19 cellular contexts compared by ENCODE assay signal in genomic region chr15:81327526-81327925, GRCh38. TPM values are rescaled to one million over a fixed set of nuclear protein-coding genes. Genes with fewer than 3 reads are reported as not detected.
DNase-seq lines count a peak whose midpoint lies in the region; ATAC-seq, FAIRE-seq and TF ChIP-seq lines count a peak whose summit lies in the region.
"Had no signal": no experiment of that assay in that cellular context is flagged by ENCODE, and none has a peak within 500 bp of the region (broad histone marks: within the 10 kb centered on the region; RNA-seq: fewer than 3 reads in every experiment).

No MANE protein-coding gene starts in this region.

- peaks cover 3% of the 10 kb centered on the region for H3K79me2 ChIP-seq in GM12878 (ENCODE audit: control insufficient read depth, insufficient read depth, low read length)
- H3K79me2 ChIP-seq: hepatocyte had no signal

- H3K27me3 ChIP-seq in GM12878 (replicated peaks in 1 of 2; ENCODE audit: control insufficient read depth in 2 of 2, insufficient read depth in 2 of 2, low read length in 1 of 2) (no peaks in the 10 kb centered on the region), neuronal stem cell (ENCODE audit: control insufficient read depth in 3 of 3, insufficient read depth in 3 of 3, low read depth in 1 of 3, low read length in 3 of 3) (peaks cover 0 to 20% (median 0%) of the 10 kb centered on the region in 3 experiments)
- H3K27me3 ChIP-seq: adrenal gland, hepatocyte had no signal

- no peak overlapping the region for H2BK5ac ChIP-seq in neuronal stem cell (ENCODE audit: low read length)

- TF ChIP-seq CTCF in AG09309 (IDR thresholded peaks at IDR 0.05; ENCODE audit: control insufficient read depth, insufficient read depth, low read depth, low read length, missing control alignments) (no peak), GM12878 (IDR thresholded peaks at IDR 0.05 in 2 of 3, conservative IDR thresholded peaks at IDR 0.05 in 1 of 3; ENCODE audit: control insufficient read depth in 2 of 3, extremely low read depth in 1 of 3, insufficient read depth in 1 of 3, low read depth in 3 of 3, low read length in 3 of 3) (no peak)

- no peak for ATAC-seq in GM12878
- no peak for ATAC-seq in HG03521 (IDR thresholded peaks at IDR 0.05; ENCODE audit: unreplicated experiment)
- ATAC-seq: effector memory CD8-positive, alpha-beta T cell; stimulated activated memory B cell treated with anti-CD40 and anti-IgM and Interleukin-4, amounts not matched to agents 10 μg/mL and 1 μg/mL and 100 μg/mL, for 72 hours had no signal

- peak; percentile 78 for DNase-seq in AG09309 (ENCODE audit: low read depth)
- DNase-seq in HTR-8/SVneo (ENCODE audit: insufficient read length, low spot score) = peak; percentile 45
- DNase-seq in GM12878 (ENCODE audit: low read depth, low spot score) = no peak
- DNase-seq in myocyte (ENCODE audit: low read depth) = peak; percentile 87
- no peak for DNase-seq in neuronal stem cell (ENCODE audit: low spot score)
- DNase-seq in activated CD4-positive, alpha-beta T cell treated with anti-CD3 and anti-CD28 coated beads for 4 hours = no peak
- no peak for DNase-seq in HT-29 (ENCODE audit: low spot score)
- DNase-seq: activated B cell treated with CpG ODN at 0.5 μM for 24 hours; activated T-cell treated with anti-CD3 and anti-CD28 coated beads, Interleukin-2, amount 50 U/mL, for 1 hour; adrenal gland; effector memory CD8-positive, alpha-beta T cell; NCI-H1930; NK-92 treated with Interleukin-12 subunit alpha and Interleukin-12 subunit beta, amount 100 ng/mL, for 24 hours; stimulated activated CD4-positive, alpha-beta T cell treated with anti-CD3 and anti-CD28 coated beads, Interleukin-4, amount 100 ng/mL, for 1 hour had no signal

- no peak overlapping the region for H3K14ac ChIP-seq in neuronal stem cell (ENCODE audit: low read length)

- no peak overlapping the region for H3K23ac ChIP-seq in neuronal stem cell (ENCODE audit: low read depth, low read length, poor library complexity)

- TF ChIP-seq POLR2A in GM12878 (IDR thresholded peaks at IDR 0.05; ENCODE audit: low read depth, low read length) = no peak

- no peak for TF ChIP-seq EP300 in GM12878 (IDR thresholded peaks at IDR 0.05; ENCODE audit: borderline replicate concordance in 1 of 2, control insufficient read depth in 1 of 2, low read depth in 2 of 2, low read length in 2 of 2)

- H3K4me1 ChIP-seq in GM12878 (ENCODE audit: control insufficient read depth, insufficient read depth, low read length) (peaks cover 5% of the 10 kb centered on the region; the same call in 1 of the 2 replicates), neuronal stem cell (ENCODE audit: control insufficient read depth in 2 of 2, insufficient read depth in 1 of 2, low read depth in 1 of 2, low read length in 2 of 2) (peaks cover 0 to 2% of the 10 kb centered on the region in 2 donors)

- H3K9ac ChIP-seq in GM12878 (ENCODE audit: control insufficient read depth, insufficient read depth, low read length) (no peak overlapping the region), neuronal stem cell (ENCODE audit: low read depth, low read length, poor library complexity) (no peak overlapping the region)

- in situ Hi-C loops in GM12878 (cut with MboI) = no loop called here

- H3K36me3 ChIP-seq in GM12878 (ENCODE audit: control insufficient read depth in 2 of 2, insufficient read depth in 2 of 2, low read length in 1 of 2) (no peaks in the 10 kb centered on the region), neuronal stem cell (replicated peaks in 1 of 2; ENCODE audit: control insufficient read depth in 2 of 2, insufficient read depth in 2 of 2, low read length in 2 of 2) (no peaks in the 10 kb centered on the region)
- H3K36me3 ChIP-seq: adrenal gland had no signal

- CTCF ChIA-PET in GM12878 (lab: Yijun Ruan, JAX) = interaction anchor here (0.8 to 6.5 kb wide), 7 partner anchors 8 to 212 kb away, joined by 3 to 50 read pairs (median 5); no protein-coding TSS in a partner anchor

- no peak overlapping the region for H2BK15ac ChIP-seq in neuronal stem cell (ENCODE audit: low read length)

- RAD21 ChIA-PET in GM12878 (lab: Charles Lee; ENCODE audit: unreplicated experiment) = interaction anchor here (0.8 to 3.5 kb wide), 7 partner anchors 9 to 61 kb away, joined by 3 to 14 read pairs (median 5); no protein-coding TSS in a partner anchor

- no peak overlapping the region for H2BK12ac ChIP-seq in neuronal stem cell (ENCODE audit: low read length)

- H3K79me1 ChIP-seq in neuronal stem cell (ENCODE audit: low read depth, low read length) = no peaks in the 10 kb centered on the region

- H2AK5ac ChIP-seq in neuronal stem cell (ENCODE audit: low read depth, low read length) = no peak overlapping the region

- H2AFZ ChIP-seq in GM12878 (ENCODE audit: control insufficient read depth, low read depth, low read length) (no peak overlapping the region; the same call in 1 of the 2 replicates), neuronal stem cell (ENCODE audit: low read length) (no peak overlapping the region)
- H2AFZ ChIP-seq: hepatocyte had no signal

- no peaks in the 10 kb centered on the region for H4K20me1 ChIP-seq in GM12878 (ENCODE audit: control insufficient read depth, insufficient read depth)

- POLR2A ChIA-PET in GM12878 (lab: Charles Lee) = interaction anchor here (0.5 to 1.2 kb wide), 7 partner anchors 11 to 611 kb away, joined by 3 to 5 read pairs (median 4); no protein-coding TSS in a partner anchor

- H4K8ac ChIP-seq in neuronal stem cell (ENCODE audit: low read depth, low read length) = no peak overlapping the region

- H3K4me2 ChIP-seq in GM12878 (ENCODE audit: control insufficient read depth, insufficient read depth) (no peak overlapping the region), neuronal stem cell (ENCODE audit: insufficient read depth, low read length, poor library complexity, severe bottlenecking) (no peak overlapping the region)
- H3K4me2 ChIP-seq: hepatocyte had no signal

- BruUV-seq in GM12878 (replicated peaks; lab: Mats Ljungman, UMichigan) = no TSS peak

- FAIRE-seq in HTR-8/SVneo (lab: Jason Lieb, UNC) (no peak), GM12878 (lab: Jason Lieb, UNC) (no peak)

- no peak overlapping the region for H2BK120ac ChIP-seq in neuronal stem cell (ENCODE audit: low read depth, low read length)

- H3K18ac ChIP-seq in neuronal stem cell (ENCODE audit: low read length) = no peak overlapping the region

- H3K27ac ChIP-seq in GM12878 (ENCODE audit: control insufficient read depth, insufficient read depth) (no peak overlapping the region), neuronal stem cell (replicated peaks; ENCODE audit: low read length) (no peak overlapping the region)
- H3K27ac ChIP-seq: adrenal gland, C4-2B, hepatocyte, SK-N-MC had no signal

- no peak overlapping the region for H3K4ac ChIP-seq in neuronal stem cell (ENCODE audit: low read length)

- H3K4me3 ChIP-seq in AG09309 (ENCODE audit: control insufficient read depth, low read depth, low read length) = no peak overlapping the region
- H3K4me3 ChIP-seq in GM12878 = no peak overlapping the region
- no peak overlapping the region for H3K4me3 ChIP-seq in neuronal stem cell (ENCODE audit: low read length in 2 of 2)
- H3K4me3 ChIP-seq: adrenal gland, hepatocyte, SK-N-MC had no signal

- 25% methylated on average over 3 of the region's 3 CpGs for WGBS in GM12878 (ENCODE audit: insufficient coverage, insufficient replicate concordance, low lambda C conversion rate, missing lambda C conversion rate)
- WGBS in neuronal stem cell (ENCODE audit: extremely low coverage in 2 of 2, insufficient read length in 2 of 2, insufficient replicate concordance in 1 of 2), 2 donors = no CpG with 5 or more reads among the region's 3 CpGs

- H4K91ac ChIP-seq in neuronal stem cell (ENCODE audit: low read depth, low read length, poor library complexity) = no peak overlapping the region

- SMC1A ChIA-PET in GM12878 (lab: Charles Lee; ENCODE audit: uncharacterized antibody, unreplicated experiment) = interaction anchor here (0.8 to 4.1 kb wide), 10 partner anchors 9 to 326 kb away, joined by 3 to 26 read pairs (median 6); partner anchors contain the start of gene TLNRD1

- H3K9me3 ChIP-seq in GM12878 (replicated peaks; ENCODE audit: control insufficient read depth, insufficient read depth, low read length) (no peaks in the 10 kb centered on the region), neuronal stem cell (replicated peaks in 1 of 2; ENCODE audit: control insufficient read depth in 2 of 2, insufficient read depth in 1 of 2, low read depth in 1 of 2, low read length in 2 of 2) (no peaks in the 10 kb centered on the region)
- H3K9me3 ChIP-seq: adrenal gland had no signal

- intact Hi-C loops in GM12878 (cut with micrococcal nuclease; ENCODE audit: unreplicated experiment) = no loop called here

- no peak for TF ChIP-seq RAD21 in GM12878 (IDR thresholded peaks at IDR 0.05; ENCODE audit: insufficient read depth, low read depth, low read length)

RNA-seq across cellular contexts. Expression of gene STARD5, which starts 3.6 kb away (rescaled TPM):
- 20.1 and 22.0 TPM in 2 replicates for total RNA-seq in GM12878 (2013; cell fraction: nucleolus; rRNA removed)
- 6.3 and 6.4 TPM in 2 replicates for total RNA-seq in GM12878 (2014; rRNA removed)
- 4.1 and 4.5 TPM in 2 replicates for total RNA-seq in GM12878 (2014; rRNA removed; fragmentation: Illumina TruSeq; extraction: Trizol)
- total RNA-seq in GM12878 (2021) = 6.0 and 6.1 TPM in 2 replicates
- polyA plus RNA-seq in GM12878 (2011; ENCODE audit: low read depth) = 2.0 TPM
- 7.5 and 9.4 TPM in 2 replicates for polyA plus RNA-seq in GM12878 (2011; rRNA removed)
- polyA plus RNA-seq in GM12878 (2011; cell fraction: cytosol; rRNA removed) = 11.9 and 12.7 TPM in 2 replicates
- 22.7 and 29.4 TPM in 2 replicates for polyA plus RNA-seq in GM12878 (2011; cell fraction: nucleus; rRNA removed)
- 3.0 and 4.8 TPM in 2 replicates for polyA plus RNA-seq in GM12878 (2012)
- 5.4 and 6.3 TPM in 2 replicates for polyA plus RNA-seq in GM12878 (2014; fragmentation: Illumina TruSeq; extraction: Trizol)
- polyA plus RNA-seq in GM12878 (2014; fragmentation: Nextera tagmentation; extraction: Ambion mirVana) = 1 to 10 TPM; 2.3 to 3.5 TPM
- 8.4 and 8.6 TPM in 2 replicates for polyA plus RNA-seq in GM12878 (2014; rRNA removed)
- polyA plus RNA-seq in GM12878 (2016; fragmentation: Nextera tagmentation; extraction: Ambion mirVana) = 1 to 10 TPM; 3.0 to 3.5 TPM
- polyA minus RNA-seq in GM12878 (2011; rRNA and poly(A)+ RNA removed) = 11.0 and 11.7 TPM in 2 replicates
- 1.9 and 3.1 TPM in 2 replicates for polyA minus RNA-seq in GM12878 (2011; cell fraction: cytosol; rRNA and poly(A)+ RNA removed)
- polyA minus RNA-seq in GM12878 (2011; cell fraction: nucleus; rRNA and poly(A)+ RNA removed) = 13.1 and 19.6 TPM in 2 replicates
- total RNA-seq in myocyte = 4.0 and 5.2 TPM in 2 replicates
- polyA plus RNA-seq in myocyte (2012) = 10.6 TPM
- 4.0 TPM for polyA plus RNA-seq in neuronal stem cell (2013, experiment 1 of 2)
- 3.9 TPM for polyA plus RNA-seq in neuronal stem cell (2013, experiment 2 of 2)
- 0.31 and 1.3 TPM in 2 replicates for total RNA-seq in HT-29 (2014; rRNA removed; shearing (Covaris generic))

RNA-seq across cellular contexts. Expression of gene TMC3, which starts 46.5 kb away (rescaled TPM):
- not detected in 2 replicates for total RNA-seq in GM12878 (2013; cell fraction: nucleolus; rRNA removed)
- total RNA-seq in GM12878 (2014; rRNA removed) (not detected in 2 replicates), GM12878 (2014; rRNA removed; fragmentation: Illumina TruSeq; extraction: Trizol) (not detected in 2 replicates), GM12878 (2021) (not detected in 2 replicates), myocyte (not detected in 2 replicates)
- polyA plus RNA-seq in GM12878 (2011; ENCODE audit: low read depth) = not detected
- polyA plus RNA-seq in GM12878 (2011; rRNA removed) (not detected in 2 replicates), GM12878 (2014; fragmentation: Illumina TruSeq; extraction: Trizol) (not detected in 2 replicates), GM12878 (2014; fragmentation: Nextera tagmentation; extraction: Ambion mirVana) (under 1 TPM; 0.03 to 0.04 TPM), GM12878 (2014; rRNA removed) (not detected in 2 replicates), GM12878 (2016; fragmentation: Nextera tagmentation; extraction: Ambion mirVana) (under 1 TPM in 1 of 2 experiments, not detected in 1; 0.04 TPM)
- not detected in 2 replicates for polyA plus RNA-seq in GM12878 (2011; cell fraction: cytosol; rRNA removed)
- polyA plus RNA-seq in GM12878 (2011; cell fraction: nucleus; rRNA removed) = not detected in 2 replicates
- not detected in 2 replicates for polyA plus RNA-seq in GM12878 (2012)
- not detected in 2 replicates for polyA minus RNA-seq in GM12878 (2011; rRNA and poly(A)+ RNA removed)
- not detected in 2 replicates for polyA minus RNA-seq in GM12878 (2011; cell fraction: cytosol; rRNA and poly(A)+ RNA removed)
- polyA minus RNA-seq in GM12878 (2011; cell fraction: nucleus; rRNA and poly(A)+ RNA removed) = not detected in 2 replicates
- 0.08 TPM for polyA plus RNA-seq in myocyte (2012)
- 0.03 TPM for polyA plus RNA-seq in neuronal stem cell (2013, experiment 1 of 2)
- 0.01 TPM for polyA plus RNA-seq in neuronal stem cell (2013, experiment 2 of 2)
- not detected in 2 replicates for total RNA-seq in HT-29 (2014; rRNA removed; shearing (Covaris generic))
- total RNA-seq: activated B cell treated with CpG ODN at 0.5 μM for 24 hours, adrenal gland had no signal
- polyA plus RNA-seq: hepatocyte had no signal

Comparison
In these comparisons a context has a peak if more than half of its experiments do, and no peak if none do; other contexts are left out.
1. DNase-seq: peak in AG09309 (single experiment), HTR-8/SVneo (single experiment) and myocyte (single experiment); none in GM12878 (single experiment), neuronal stem cell (single experiment), activated CD4-positive, alpha-beta T cell treated with anti-CD3 and anti-CD28 coated beads for 4 hours (0 of 2) and HT-29 (single experiment).